In the genomic region with DNA sequence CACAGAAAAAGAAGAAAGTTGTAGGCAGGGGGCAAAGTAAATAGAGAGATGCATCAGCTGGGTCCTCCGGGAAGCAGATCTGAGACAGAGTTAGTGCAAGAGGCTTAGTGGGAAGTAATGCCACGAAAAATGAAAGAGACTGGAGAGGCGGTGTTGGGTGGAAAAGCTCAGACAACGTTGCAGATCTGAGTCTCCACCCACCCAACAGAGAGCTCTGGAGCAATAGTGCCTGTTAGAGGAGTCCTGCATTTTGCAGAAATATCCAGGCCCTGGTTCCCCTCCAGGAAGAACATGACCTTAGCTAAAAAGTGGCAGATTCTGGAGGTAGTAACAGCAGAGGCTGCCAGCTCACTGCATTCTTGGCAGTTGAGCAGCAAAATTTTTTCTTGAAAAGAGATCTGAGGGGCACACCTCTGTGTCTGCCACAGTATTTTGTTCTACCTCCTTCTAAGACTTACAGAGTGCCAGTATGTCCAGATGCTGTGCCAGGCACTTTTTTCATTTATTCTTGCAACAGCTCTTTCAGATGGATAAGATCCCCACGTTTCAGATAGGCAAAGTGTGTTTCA, we compare ENCODE assay signal across 14 cellular contexts. TPM values are rescaled to one million over a fixed set of nuclear protein-coding genes. Genes with fewer than 3 reads are reported as not detected.
DNase-seq lines count a peak whose midpoint lies in the region; ATAC-seq, FAIRE-seq and TF ChIP-seq lines count a peak whose summit lies in the region.
"Had no signal": no experiment of that assay in that cellular context is flagged by ENCODE, and none has a peak within 500 bp of the region (broad histone marks: within the 10 kb centered on the region; RNA-seq: fewer than 3 reads in every experiment).

No MANE protein-coding gene starts in this region.

- CTCF ChIA-PET in RWPE1 (lab: Yijun Ruan, JAX), result interaction anchor here (0.5 to 2.7 kb wide), 5 partner anchors 52 to 329 kb away, joined by 3 to 10 read pairs (median 4); no protein-coding TSS in a partner anchor
- CTCF ChIA-PET in activated CD4-positive, alpha-beta T cell treated with anti-CD3 and anti-CD28 coated beads for 36 hours (lab: Charles Lee), result interaction anchor here (0.6 to 10.3 kb wide), 19 partner anchors 9 to 377 kb away, joined by 3 to 222 read pairs (median 10); a partner anchor contains a TSS

- no peak for DNase-seq in CD4-positive, CD25-positive, alpha-beta regulatory T cell
- no peak for DNase-seq in RWPE1 (ENCODE audit: low spot score)
- no peak for DNase-seq in esophagus squamous epithelium (lab: John Stamatoyannopoulos, UW)
- no peak for DNase-seq in pancreas
- DNase-seq in activated CD4-positive, alpha-beta T cell treated with anti-CD3 and anti-CD28 coated beads for 36 hours, result no peak
- DNase-seq in effector CD8-positive, alpha-beta T cell (lab: John Stamatoyannopoulos, UW), result no peak
- DNase-seq in left colon, result no peak
- DNase-seq: adrenal gland, foreskin keratinocyte, NCI-H1092, tibial artery had no signal

- no peak for FAIRE-seq in pancreas (lab: Jason Lieb, UNC)

- H3K4me1 Mint-ChIP-seq in CD4-positive, CD25-positive, alpha-beta regulatory T cell, result peaks cover 24 to 56% (median 39%) of the 10 kb centered on the region in 4 donors
- H3K4me1 Mint-ChIP-seq in activated CD4-positive, alpha-beta T cell treated with anti-CD3 and anti-CD28 coated beads for 36 hours, result peaks cover 32% of the 10 kb centered on the region

- peaks cover 4% of the 10 kb centered on the region for H3K36me3 Mint-ChIP-seq in CD4-positive, CD25-positive, alpha-beta regulatory T cell
- no peaks in the 10 kb centered on the region for H3K36me3 Mint-ChIP-seq in activated CD4-positive, alpha-beta T cell treated with anti-CD3 and anti-CD28 coated beads for 36 hours (ENCODE audit: low read depth)

- TF ChIP-seq POLR2A in esophagus squamous epithelium (IDR thresholded peaks at IDR 0.05), result no peak

- H3K9me3 Mint-ChIP-seq in CD4-positive, CD25-positive, alpha-beta regulatory T cell, result no peaks in the 10 kb centered on the region
- H3K9me3 Mint-ChIP-seq in activated CD4-positive, alpha-beta T cell treated with anti-CD3 and anti-CD28 coated beads for 36 hours (ENCODE audit: low read depth), result no peaks in the 10 kb centered on the region

- POLR2A ChIA-PET in RWPE1 (lab: Yijun Ruan, JAX; ENCODE audit: low non-redundant PET), result no interaction called here
- POLR2A ChIA-PET in activated CD4-positive, alpha-beta T cell treated with anti-CD3 and anti-CD28 coated beads for 36 hours (lab: Charles Lee), result no interaction called here

- no peak for ATAC-seq in CD4-positive, CD25-positive, alpha-beta regulatory T cell (ENCODE audit: low read depth in 2 of 2)
- ATAC-seq in pancreas (peak in 3 of 4 donors; percentile 23 to 32 (median 23)), left colon (no peak), GM18502 (IDR thresholded peaks at IDR 0.05; ENCODE audit: poor library complexity, unreplicated experiment) (no peak)
- ATAC-seq in activated CD4-positive, alpha-beta T cell treated with anti-CD3 and anti-CD28 coated beads for 36 hours, result no peak
- ATAC-seq: foreskin keratinocyte had no signal

- H3K4me3 Mint-ChIP-seq in CD4-positive, CD25-positive, alpha-beta regulatory T cell, result peak overlapping the region in 3 of 4 donors; percentile 12 to 72 (median 36)
- no peak overlapping the region for H3K4me3 Mint-ChIP-seq in activated CD4-positive, alpha-beta T cell treated with anti-CD3 and anti-CD28 coated beads for 36 hours

- no peaks in the 10 kb centered on the region for H3K9me3 ChIP-seq in CD4-positive, CD25-positive, alpha-beta regulatory T cell (ENCODE audit: control insufficient read depth in 2 of 2, low read length in 2 of 2)
- no peaks in the 10 kb centered on the region for H3K9me3 ChIP-seq in esophagus squamous epithelium
- no peaks in the 10 kb centered on the region for H3K9me3 ChIP-seq in pancreas
- H3K9me3 ChIP-seq: adrenal gland; BLaER1 treated with 17β-estradiol and CSF1 and Interleukin-3, amounts not matched to agents 10 nM and 100 nM; prostate gland; tibial artery had no signal

- no peak overlapping the region for H3K4me3 ChIP-seq in CD4-positive, CD25-positive, alpha-beta regulatory T cell (ENCODE audit: low read depth, low read length)
- H3K4me3 ChIP-seq in esophagus squamous epithelium, result no peak overlapping the region
- H3K4me3 ChIP-seq in pancreas, result no peak overlapping the region
- H3K4me3 ChIP-seq: adrenal gland; BLaER1 treated with 17β-estradiol and CSF1 and Interleukin-3, amounts not matched to agents 10 nM and 100 nM; prostate gland; tibial artery had no signal

- no peaks in the 10 kb centered on the region for H3K27me3 ChIP-seq in CD4-positive, CD25-positive, alpha-beta regulatory T cell (ENCODE audit: control insufficient read depth, insufficient read depth, low read length)
- H3K27me3 ChIP-seq in esophagus squamous epithelium (no peaks in the 10 kb centered on the region), pancreas (no peaks in the 10 kb centered on the region)
- H3K27me3 ChIP-seq: adrenal gland; BLaER1 treated with 17β-estradiol and CSF1 and Interleukin-3, amounts not matched to agents 10 nM and 100 nM; foreskin keratinocyte; tibial artery had no signal

- H3K27me3 Mint-ChIP-seq in CD4-positive, CD25-positive, alpha-beta regulatory T cell, result no peaks in the 10 kb centered on the region
- H3K27me3 Mint-ChIP-seq in activated CD4-positive, alpha-beta T cell treated with anti-CD3 and anti-CD28 coated beads for 36 hours, result no peaks in the 10 kb centered on the region

- TF ChIP-seq CTCF in RWPE1 (conservative IDR thresholded peaks at IDR 0.05; ENCODE audit: low read depth) (no peak), esophagus squamous epithelium (IDR thresholded peaks at IDR 0.05) (no peak), pancreas (IDR thresholded peaks at IDR 0.05) (no peak)

- H3K27ac ChIP-seq in CD4-positive, CD25-positive, alpha-beta regulatory T cell (ENCODE audit: insufficient read depth, low read length, poor library complexity, severe bottlenecking), result no peak overlapping the region
- H3K27ac ChIP-seq in RWPE1 (peak overlapping the region; percentile 66), esophagus squamous epithelium (peak overlapping the region in 3 of 4 donors; percentile 4 to 10 (median 9)), pancreas (peak overlapping the region in 3 of 4 donors; percentile 2 to 46 (median 38))
- H3K27ac ChIP-seq: adrenal gland; BLaER1 treated with 17β-estradiol and CSF1 and Interleukin-3, amounts not matched to agents 10 nM and 100 nM; foreskin keratinocyte; prostate gland had no signal

- H3K4me1 ChIP-seq in CD4-positive, CD25-positive, alpha-beta regulatory T cell (ENCODE audit: control insufficient read depth, insufficient read depth, low read length, poor library complexity, severe bottlenecking), result peaks cover 28% of the 10 kb centered on the region
- H3K4me1 ChIP-seq in esophagus squamous epithelium (peaks cover 5 to 40% (median 13%) of the 10 kb centered on the region in 3 donors), pancreas (no peaks in the 10 kb centered on the region)
- H3K4me1 ChIP-seq: foreskin keratinocyte, prostate gland had no signal

- intact Hi-C loops in esophagus squamous epithelium (cut with DNase I), result loop anchor here (5.0 kb wide), 2 partner anchors 53 to 208 kb away; no protein-coding TSS in a partner anchor
- intact Hi-C loops in pancreas (cut with DNase I), result loop anchor here in 1 of 3 donors (5.0 kb wide), 1 partner anchor 373 kb away; no protein-coding TSS in a partner anchor
- intact Hi-C loops in activated CD4-positive, alpha-beta T cell treated with anti-CD3 and anti-CD28 coated beads for 36 hours (cut with DNase I, micrococcal nuclease), result loop anchor here (2.0 to 10.0 kb wide), 3 partner anchors 228 to 655 kb away; no protein-coding TSS in a partner anchor
- intact Hi-C loops in left colon (cut with DNase I, micrococcal nuclease), result loop anchor here in 1 of 2 donors (10.0 kb wide), 1 partner anchor 55 kb away; a partner anchor contains a TSS

- H3K36me3 ChIP-seq in CD4-positive, CD25-positive, alpha-beta regulatory T cell (ENCODE audit: control insufficient read depth, insufficient read depth, low read length), result no peaks in the 10 kb centered on the region
- H3K36me3 ChIP-seq in esophagus squamous epithelium, result no peaks in the 10 kb centered on the region
- no peaks in the 10 kb centered on the region for H3K36me3 ChIP-seq in pancreas
- H3K36me3 ChIP-seq: adrenal gland; BLaER1 treated with 17β-estradiol and CSF1 and Interleukin-3, amounts not matched to agents 10 nM and 100 nM; prostate gland; tibial artery had no signal

- 25 to 46% methylated on average over 4 to 5 of the region's 5 CpGs for WGBS in esophagus squamous epithelium, 2 donors
- 34 to 42% methylated on average over 5 of the region's 5 CpGs for WGBS in pancreas, 2 donors

- peak overlapping the region; percentile 39 to 56 (median 53) for H3K27ac Mint-ChIP-seq in CD4-positive, CD25-positive, alpha-beta regulatory T cell
- no peak overlapping the region for H3K27ac Mint-ChIP-seq in activated CD4-positive, alpha-beta T cell treated with anti-CD3 and anti-CD28 coated beads for 36 hours

RNA-seq across cellular contexts. Expression of a gene that starts 27.7 kb away (rescaled TPM):
- total RNA-seq in CD4-positive, CD25-positive, alpha-beta regulatory T cell, result 239 TPM
- polyA plus RNA-seq in CD4-positive, CD25-positive, alpha-beta regulatory T cell, result 100 to 1,000 TPM; 107 to 151 (median 118) TPM
- total RNA-seq in esophagus squamous epithelium (1 to 10 TPM; 2.4 to 6.9 (median 6.0) TPM), pancreas (10 to 100 TPM in 2 of 6 donors, 1 to 10 TPM in 4; 4.8 to 47.3 (median 8.5) TPM), left colon (10 to 100 TPM; 41.7 to 53.6 TPM)
- 1 to 10 TPM; 5.4 to 8.9 TPM for polyA plus RNA-seq in pancreas
- total RNA-seq in activated CD4-positive, alpha-beta T cell treated with anti-CD3 and anti-CD28 coated beads for 36 hours, result 100 to 1,000 TPM in 1 of 2 experiments, 10 to 100 TPM in 1; 99.2 to 109 TPM

RNA-seq across cellular contexts. Expression of a gene that starts 57.4 kb away (rescaled TPM):
- 105 TPM for total RNA-seq in CD4-positive, CD25-positive, alpha-beta regulatory T cell
- 10 to 100 TPM; 33.0 to 48.3 (median 44.9) TPM for polyA plus RNA-seq in CD4-positive, CD25-positive, alpha-beta regulatory T cell
- total RNA-seq in esophagus squamous epithelium (10 to 100 TPM; 18.9 to 38.7 (median 26.4) TPM), pancreas (10 to 100 TPM; 20.2 to 39.1 (median 24.7) TPM), left colon (10 to 100 TPM; 46.9 to 50.7 TPM)
- 10 to 100 TPM; 20.3 to 23.0 TPM for polyA plus RNA-seq in pancreas
- total RNA-seq in activated CD4-positive, alpha-beta T cell treated with anti-CD3 and anti-CD28 coated beads for 36 hours, result 10 to 100 TPM; 33.0 to 48.8 TPM

Comparison
In these comparisons a context has a peak if more than half of its experiments do, and no peak if none do; other contexts are left out.
1. ATAC-seq: peak in pancreas (3 of 4); none in CD4-positive, CD25-positive, alpha-beta regulatory T cell (0 of 2), activated CD4-positive, alpha-beta T cell treated with anti-CD3 and anti-CD28 coated beads for 36 hours (single experiment), left colon (single experiment) and GM18502 (single experiment).